ENCODE assay signal across 9 cellular contexts in genomic region chr12:44873898-44874297, GRCh38. TPM values are rescaled to one million over a fixed set of nuclear protein-coding genes. Genes with fewer than 3 reads are reported as not detected.
DNase-seq lines count a peak whose midpoint lies in the region; ATAC-seq and TF ChIP-seq lines count a peak whose summit lies in the region.
"Had no signal": no experiment of that assay in that cellular context is flagged by ENCODE, and none has a peak within 500 bp of the region (broad histone marks: within the 10 kb centered on the region; RNA-seq: fewer than 3 reads in every experiment).

No MANE protein-coding gene starts in this region.

- H3K4me1 ChIP-seq in MM.1S (ENCODE audit: low read length) (0 out of 2 replicates have a peak, but pooled peaks cover 5% of the 10 kb centered on the region), body of pancreas (peaks cover 25% of the 10 kb centered on the region)
- H3K4me1 ChIP-seq: testis had no signal

- 0 out of 2 replicates have a peak, but pooled peaks cover 7% of the 10 kb centered on the region for H3K27me3 ChIP-seq in MM.1S (replicated peaks; ENCODE audit: insufficient read depth, low read length)
- H3K27me3 ChIP-seq in body of pancreas: peaks cover 0 to 4% of the 10 kb centered on the region in 2 donors
- H3K27me3 ChIP-seq: testis had no signal

- H4K20me1 ChIP-seq in MM.1S (ENCODE audit: insufficient read depth, low read length): no peaks in the 10 kb centered on the region

- peak; percentile 42 for TF ChIP-seq CTCF in MM.1S (IDR thresholded peaks at IDR 0.05; ENCODE audit: low read length)
- peak in 4 of 7 experiments; percentile 10 to 19 (median 16) for TF ChIP-seq CTCF in body of pancreas (IDR thresholded peaks at IDR 0.05)
- TF ChIP-seq CTCF in nephron progenitor cell (IDR thresholded peaks at IDR 0.05): peak; percentile 27

- H3K9me3 ChIP-seq in MM.1S (replicated peaks; ENCODE audit: insufficient read depth, low read length) (no peaks in the 10 kb centered on the region), body of pancreas (no peaks in the 10 kb centered on the region)
- H3K9me3 ChIP-seq: testis had no signal

- H3K36me3 ChIP-seq in MM.1S (replicated peaks; ENCODE audit: insufficient read depth, low read length): no peaks in the 10 kb centered on the region
- H3K36me3 ChIP-seq in body of pancreas (replicated peaks in 1 of 2; ENCODE audit: insufficient read depth in 1 of 2, low read depth in 2 of 2): no peaks in the 10 kb centered on the region

- in situ Hi-C loops in G401 (cut with HindIII; ENCODE audit: low sequenced_read_pairs): no loop called here

- no peak overlapping the region for H2AFZ ChIP-seq in MM.1S (ENCODE audit: low read length)

- no peak overlapping the region for H3K4me3 Mint-ChIP-seq in nephron progenitor cell

- no peak overlapping the region for H3K27ac Mint-ChIP-seq in nephron progenitor cell

- DNase-seq in G401 (ENCODE audit: low spot score) (peak; percentile 79), MM.1S (peak; percentile 11), body of pancreas (no peak), nephron progenitor cell (no peak)
- no peak for DNase-seq in stimulated activated CD4-positive, alpha-beta T cell treated with anti-CD3 and anti-CD28 coated beads, Interleukin-12 subunit alpha, Interleukin-12 subunit beta, amount 100 ng/mL, for 4 hours
- DNase-seq: NCI-H2029, testis had no signal

- H3K4me3 ChIP-seq in MM.1S (ENCODE audit: low read length) (no peak overlapping the region), body of pancreas (no peak overlapping the region)
- H3K4me3 ChIP-seq: testis had no signal

- H3K9me3 Mint-ChIP-seq in nephron progenitor cell: peaks cover 11% of the 10 kb centered on the region

- H3K27ac ChIP-seq in MM.1S (ENCODE audit: low read length) (no peak overlapping the region), body of pancreas (no peak overlapping the region)
- H3K27ac ChIP-seq: testis had no signal

- no peaks in the 10 kb centered on the region for H3K79me2 ChIP-seq in MM.1S (ENCODE audit: low read length)

- H3K4me1 Mint-ChIP-seq in nephron progenitor cell: peaks cover 20% of the 10 kb centered on the region

- H3K27me3 Mint-ChIP-seq in nephron progenitor cell (ENCODE audit: low read depth, poor library complexity): peaks cover 29% of the 10 kb centered on the region

- H3K9me2 ChIP-seq in MM.1S (replicated peaks; ENCODE audit: insufficient read depth, low read length): no peaks in the 10 kb centered on the region

- 16 to 30% methylated on average over 1 of the region's 1 CpG for WGBS in body of pancreas, 2 donors

- no peak overlapping the region for H3K4me2 ChIP-seq in MM.1S (ENCODE audit: low read depth, low read length)

- H3F3A ChIP-seq in MM.1S (ENCODE audit: insufficient read depth, low read length): no peaks in the 10 kb centered on the region

- ATAC-seq in body of pancreas: no peak
- ATAC-seq in HG02571 (IDR thresholded peaks at IDR 0.05; ENCODE audit: unreplicated experiment): no peak
- no peak for ATAC-seq in GM19328 (IDR thresholded peaks at IDR 0.05; ENCODE audit: unreplicated experiment)

- TF ChIP-seq POLR2A in body of pancreas (IDR thresholded peaks at IDR 0.05): no peak

- intact Hi-C loops in body of pancreas (cut with DNase I): no loop called here

- H3K9ac ChIP-seq in MM.1S (ENCODE audit: low read length): no peak overlapping the region

- H3K36me3 Mint-ChIP-seq in nephron progenitor cell (ENCODE audit: low read depth): peaks cover 15% of the 10 kb centered on the region

RNA-seq across cellular contexts. Expression of gene NELL2, which starts 2.2 kb away (rescaled TPM):
- not detected in 2 replicates for total RNA-seq in G401 (2014; rRNA removed; shearing (Covaris generic))
- 1 to 10 TPM in 1 of 2 donors, not detected in 1; 3.6 TPM for total RNA-seq in body of pancreas

Comparison
In these comparisons a context has a peak if more than half of its experiments do, and no peak if none do; other contexts are left out.
1. DNase-seq: peak in G401 (single experiment) and MM.1S (single experiment); none in body of pancreas (0 of 4), nephron progenitor cell (single experiment) and stimulated activated CD4-positive, alpha-beta T cell treated with anti-CD3 and anti-CD28 coated beads, Interleukin-12 subunit alpha, Interleukin-12 subunit beta, amount 100 ng/mL, for 4 hours (single experiment).
2. Peak in every context shown above with its lines, with median percentiles within 50 percentile points of each other: CTCF ChIP-seq.